Comparison of ENCODE assay signal across 8 cellular contexts in the genomic region with DNA sequence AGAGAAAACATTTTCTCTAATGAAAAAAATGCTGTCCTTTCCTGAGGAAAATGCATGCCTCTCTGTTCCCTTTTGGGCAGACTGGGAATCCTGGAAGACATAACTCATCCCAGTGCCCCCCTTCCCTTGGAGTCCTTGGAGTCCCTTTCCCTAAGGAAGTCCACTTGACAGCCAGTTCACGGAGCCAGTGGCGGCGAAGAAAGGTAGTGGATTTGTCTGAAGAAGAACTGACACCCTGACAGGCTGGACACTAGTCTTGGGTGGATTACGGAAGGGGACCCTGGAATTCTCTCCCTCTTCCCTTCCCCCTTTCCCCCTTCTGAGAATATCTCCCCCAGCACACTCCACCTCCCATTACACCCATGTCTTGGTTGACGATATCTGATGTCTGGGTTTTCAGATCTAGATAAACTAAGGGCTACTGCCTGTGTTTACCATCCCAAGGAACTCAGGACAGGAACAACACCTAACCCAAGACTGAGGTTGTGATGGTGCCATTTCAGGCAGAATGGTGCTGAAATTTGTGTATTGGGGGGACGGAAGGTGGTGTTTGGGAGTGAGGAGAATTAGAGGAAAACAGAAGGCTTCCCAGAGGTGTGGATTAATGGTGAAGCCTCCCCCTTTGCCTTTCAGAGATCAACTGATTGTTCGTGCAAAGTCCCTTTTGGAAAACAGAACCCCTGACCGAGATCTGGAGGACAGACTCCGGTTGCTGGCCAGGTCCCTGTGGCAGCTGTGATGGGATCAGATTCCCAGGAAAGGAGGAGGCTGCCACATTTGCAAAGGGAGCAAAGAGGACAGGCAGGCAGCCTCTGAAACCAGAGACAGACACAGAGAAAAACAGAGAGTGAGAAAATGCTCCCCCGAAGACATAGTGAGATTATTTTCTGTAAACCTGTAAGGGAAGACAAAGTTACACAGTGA. TPM values are rescaled to one million over a fixed set of nuclear protein-coding genes. Genes with fewer than 3 reads are reported as not detected.
DNase-seq lines count a peak whose midpoint lies in the region; ATAC-seq and TF ChIP-seq lines count a peak whose summit lies in the region.

No MANE protein-coding gene starts in this region.

- no peaks in the 10 kb centered on the region for H4K20me1 ChIP-seq in H9 (ENCODE audit: control insufficient read depth, insufficient read depth, insufficient read length)

- H3K23ac ChIP-seq in H9 (ENCODE audit: insufficient read length, low read depth, low read length), result no peak overlapping the region

- peaks cover 14% of the 10 kb centered on the region; the same call in 1 of the 2 replicates for H3K36me3 ChIP-seq in iPS-20b (ENCODE audit: insufficient read depth, low read depth, low read length)

- H2BK12ac ChIP-seq in H9 (ENCODE audit: insufficient read length, low read depth, low read length), result no peak overlapping the region

- peaks cover 11% of the 10 kb centered on the region for H3K23me2 ChIP-seq in H9 (ENCODE audit: insufficient read length, low read depth, low read length, poor library complexity, severe bottlenecking)

- TF ChIP-seq CTCF in H9 (conservative IDR thresholded peaks at IDR 0.05), result no peak

- H3K27me3 Mint-ChIP-seq in H9 (ENCODE audit: low read depth), result no peaks in the 10 kb centered on the region
- peaks cover 36% of the 10 kb centered on the region for H3K27me3 Mint-ChIP-seq in activated naive CD8-positive, alpha-beta T cell treated with anti-CD3 and anti-CD28 coated beads, Interleukin-2, amount 10 ng/mL, durations not matched to agents 7 days and 5 days
- H3K27me3 Mint-ChIP-seq in stimulated activated naive CD8-positive, alpha-beta T cell treated with anti-CD3 and anti-CD28 coated beads, Interleukin-15, amount 100 ng/mL, for 72 hours, result peaks cover 43% of the 10 kb centered on the region

- H3K9me3 Mint-ChIP-seq in H9, result no peaks in the 10 kb centered on the region
- no peaks in the 10 kb centered on the region for H3K9me3 Mint-ChIP-seq in activated naive CD8-positive, alpha-beta T cell treated with anti-CD3 and anti-CD28 coated beads, Interleukin-2, amount 10 ng/mL, durations not matched to agents 7 days and 5 days
- no peaks in the 10 kb centered on the region for H3K9me3 Mint-ChIP-seq in stimulated activated naive CD8-positive, alpha-beta T cell treated with anti-CD3 and anti-CD28 coated beads, Interleukin-15, amount 100 ng/mL, for 72 hours

- H2BK120ac ChIP-seq in H9 (ENCODE audit: low read depth, low read length, poor library complexity, severe bottlenecking), result no peak overlapping the region

- no CpG with 5 or more reads among the region's 10 CpGs for WGBS in H9 (ENCODE audit: extremely low coverage, insufficient read length, low lambda C conversion rate)

- no peak overlapping the region for H3K18ac ChIP-seq in H9 (ENCODE audit: insufficient read length, low read depth, low read length)

- DNase-seq in H9, result peak; percentile 40
- DNase-seq in activated naive CD8-positive, alpha-beta T cell treated with anti-CD3 and anti-CD28 coated beads, Interleukin-2, amount 10 ng/mL, durations not matched to agents 7 days and 5 days, result no peak
- no peak for DNase-seq in stimulated activated naive CD8-positive, alpha-beta T cell treated with anti-CD3 and anti-CD28 coated beads, Interleukin-15, amount 100 ng/mL, for 72 hours
- DNase-seq in effector CD4-positive, alpha-beta T cell, result no peak
- no peak for DNase-seq in dedifferentiated amniotic fluid mesenchymal stem cell (ENCODE audit: extremely low spot score)

- H4K91ac ChIP-seq in H9 (ENCODE audit: insufficient read length, low read depth, low read length), result no peak overlapping the region

- POLR2A ChIA-PET in activated naive CD8-positive, alpha-beta T cell treated with anti-CD3 and anti-CD28 coated beads, Interleukin-2, amount 10 ng/mL, durations not matched to agents 7 days and 5 days (lab: Charles Lee), result interaction anchor here (0.5 kb wide), 1 partner anchor 21 kb away, joined by 3 read pairs; no protein-coding TSS in a partner anchor

- no peak overlapping the region for H4K8ac ChIP-seq in H9 (replicated peaks; ENCODE audit: insufficient read length, low read depth, low read length)

- peak overlapping the region; percentile 32 for H3K9ac ChIP-seq in H9 (ENCODE audit: extremely low read depth, insufficient read length, low read length)
- H3K9ac ChIP-seq in iPS-20b (ENCODE audit: low read depth, low read length), result peak overlapping the region; percentile 86; the same call in 1 of the 2 replicates

- no peak overlapping the region for H3K4ac ChIP-seq in H9 (ENCODE audit: low read depth, low read length)

- peaks cover 3 to 10% (median 6%) of the 10 kb centered on the region in 3 experiments; a peak in 4 of 7 replicates for H3K36me3 Mint-ChIP-seq in H9 (ENCODE audit: insufficient read depth in 1 of 3, low read depth in 3 of 3)
- H3K36me3 Mint-ChIP-seq in activated naive CD8-positive, alpha-beta T cell treated with anti-CD3 and anti-CD28 coated beads, Interleukin-2, amount 10 ng/mL, durations not matched to agents 7 days and 5 days, result no peaks in the 10 kb centered on the region

- ATAC-seq in activated naive CD8-positive, alpha-beta T cell treated with anti-CD3 and anti-CD28 coated beads, Interleukin-2, amount 10 ng/mL, durations not matched to agents 7 days and 5 days (ENCODE audit: low read depth), result no peak
- ATAC-seq in stimulated activated naive CD8-positive, alpha-beta T cell treated with anti-CD3 and anti-CD28 coated beads, Interleukin-15, amount 100 ng/mL, for 72 hours, result no peak
- ATAC-seq in esophagus mucosa, result no peak
- ATAC-seq in HG02763 (IDR thresholded peaks at IDR 0.05; ENCODE audit: unreplicated experiment), result no peak

- no peak overlapping the region for H4K5ac ChIP-seq in H9 (ENCODE audit: insufficient read length, low read depth, low read length)

- peaks cover 38 to 39% of the 10 kb centered on the region in 2 experiments for H3K4me1 Mint-ChIP-seq in H9
- peaks cover 9% of the 10 kb centered on the region for H3K4me1 Mint-ChIP-seq in activated naive CD8-positive, alpha-beta T cell treated with anti-CD3 and anti-CD28 coated beads, Interleukin-2, amount 10 ng/mL, durations not matched to agents 7 days and 5 days
- peaks cover 13% of the 10 kb centered on the region for H3K4me1 Mint-ChIP-seq in stimulated activated naive CD8-positive, alpha-beta T cell treated with anti-CD3 and anti-CD28 coated beads, Interleukin-15, amount 100 ng/mL, for 72 hours

- H3K9me3 ChIP-seq in H9 (ENCODE audit: control insufficient read depth, low read depth, low read length), result no peaks in the 10 kb centered on the region
- no peaks in the 10 kb centered on the region for H3K9me3 ChIP-seq in iPS-20b (ENCODE audit: insufficient read depth, low read depth, low read length)

- no peak overlapping the region for H2BK20ac ChIP-seq in H9 (ENCODE audit: low read depth, low read length, poor library complexity, severe bottlenecking)

- H3K4me3 Mint-ChIP-seq in H9, result peak overlapping the region; percentile 88 to 92
- H3K4me3 Mint-ChIP-seq in activated naive CD8-positive, alpha-beta T cell treated with anti-CD3 and anti-CD28 coated beads, Interleukin-2, amount 10 ng/mL, durations not matched to agents 7 days and 5 days, result peak overlapping the region; percentile 67
- H3K4me3 Mint-ChIP-seq in stimulated activated naive CD8-positive, alpha-beta T cell treated with anti-CD3 and anti-CD28 coated beads, Interleukin-15, amount 100 ng/mL, for 72 hours, result peak overlapping the region; percentile 5 to 53

- peak overlapping the region; percentile 90 for H3K4me3 ChIP-seq in iPS-20b (ENCODE audit: low read length)

- H3T11ph ChIP-seq in H9 (ENCODE audit: low read length), result no peak overlapping the region

- peak overlapping the region; percentile 87 to 90 (median 87) for H3K27ac Mint-ChIP-seq in H9
- H3K27ac Mint-ChIP-seq in activated naive CD8-positive, alpha-beta T cell treated with anti-CD3 and anti-CD28 coated beads, Interleukin-2, amount 10 ng/mL, durations not matched to agents 7 days and 5 days, result no peak overlapping the region
- no peak overlapping the region for H3K27ac Mint-ChIP-seq in stimulated activated naive CD8-positive, alpha-beta T cell treated with anti-CD3 and anti-CD28 coated beads, Interleukin-15, amount 100 ng/mL, for 72 hours

- H3K4me1 ChIP-seq in H9 (ENCODE audit: insufficient read depth, low read length) (peaks cover 5% of the 10 kb centered on the region; the same call in 1 of the 2 replicates), iPS-20b (ENCODE audit: insufficient read depth, low read length) (peaks cover 31% of the 10 kb centered on the region)

- H3K79me1 ChIP-seq in H9 (ENCODE audit: insufficient read depth, low read depth, low read length, poor library complexity, severe bottlenecking), result no peaks in the 10 kb centered on the region

- H3K4me2 ChIP-seq in H9 (ENCODE audit: insufficient read depth, insufficient read length, low read length), result peak overlapping the region; percentile 48

- H2AK5ac ChIP-seq in H9 (ENCODE audit: insufficient read length, low read length), result no peak overlapping the region

- H3K79me2 ChIP-seq in H9 (ENCODE audit: insufficient read depth, low read length), result no peaks in the 10 kb centered on the region

- 0 out of 2 replicates have a peak overlapping the region, but pooled peaks have one; percentile 47 for H3K14ac ChIP-seq in H9 (ENCODE audit: insufficient read depth, low read length)

- no peak overlapping the region for H2AFZ ChIP-seq in H9 (ENCODE audit: low read length)

- H3K27ac ChIP-seq in H9 (ENCODE audit: insufficient read length, low read depth, low read length), result no peak overlapping the region
- peak overlapping the region; percentile 43 for H3K27ac ChIP-seq in iPS-20b (ENCODE audit: low read length)

- H3K56ac ChIP-seq in H9 (ENCODE audit: insufficient read length, low read depth, low read length), result no peak overlapping the region

- no peak overlapping the region for H2BK5ac ChIP-seq in H9 (ENCODE audit: insufficient read length, low read length)

- H3K27me3 ChIP-seq in H9 (ENCODE audit: insufficient read depth, low read length) (no peaks in the 10 kb centered on the region), iPS-20b (ENCODE audit: insufficient read depth, low read length) (no peaks in the 10 kb centered on the region)

- no peak overlapping the region for H2BK15ac ChIP-seq in H9 (ENCODE audit: low read depth, low read length)

RNA-seq across cellular contexts. Expression of gene SPARC, which starts 0.7 kb away (rescaled TPM):
- total RNA-seq in H9 (2021), result 320 and 323 TPM in 2 replicates
- under 1 TPM; 0.39 to 0.96 TPM for total RNA-seq in activated naive CD8-positive, alpha-beta T cell treated with anti-CD3 and anti-CD28 coated beads, Interleukin-2, amount 10 ng/mL, durations not matched to agents 7 days and 5 days
- 76.4 TPM for total RNA-seq in esophagus mucosa

Comparison
In these comparisons a context has a peak if more than half of its experiments do, and no peak if none do; other contexts are left out.
1. H3K27ac Mint-ChIP-seq: peak in H9 (3 of 3); none in activated naive CD8-positive, alpha-beta T cell treated with anti-CD3 and anti-CD28 coated beads, Interleukin-2, amount 10 ng/mL, durations not matched to agents 7 days and 5 days (single experiment) and stimulated activated naive CD8-positive, alpha-beta T cell treated with anti-CD3 and anti-CD28 coated beads, Interleukin-15, amount 100 ng/mL, for 72 hours (0 of 2).
2. H3K4me3 Mint-ChIP-seq: peak in every context shown above with its lines; median percentile 90 in H9; 67 in activated naive CD8-positive, alpha-beta T cell treated with anti-CD3 and anti-CD28 coated beads, Interleukin-2, amount 10 ng/mL, durations not matched to agents 7 days and 5 days; 29 in stimulated activated naive CD8-positive, alpha-beta T cell treated with anti-CD3 and anti-CD28 coated beads, Interleukin-15, amount 100 ng/mL, for 72 hours.
3. RNA of gene SPARC, which starts 0.7 kb away (total RNA-seq): 320 to 323 TPM in H9 and 76.4 TPM in esophagus mucosa (single experiment); 0.39 to 0.96 TPM in activated naive CD8-positive, alpha-beta T cell treated with anti-CD3 and anti-CD28 coated beads, Interleukin-2, amount 10 ng/mL, durations not matched to agents 7 days and 5 days; every median in the first group is over 10 times any median in the second.